ENCODE assay signal across 8 cellular contexts in genomic region chr1:159009704-159010361, GRCh38. TPM values are rescaled to one million over a fixed set of nuclear protein-coding genes. Genes with fewer than 3 reads are reported as not detected.
DNase-seq lines count a peak whose midpoint lies in the region; ATAC-seq, FAIRE-seq and TF ChIP-seq lines count a peak whose summit lies in the region.

TSS of gene IFI16 (plus strand) at chr1:159009907. CDS start at chr1:159014681, 4,774 bp downstream.

- peaks cover 14% of the 10 kb centered on the region for H3K9me3 ChIP-seq in BLaER1
- no peaks in the 10 kb centered on the region for H3K9me3 ChIP-seq in hepatocyte (ENCODE audit: low read depth)
- H3K9me3 ChIP-seq in small intestine (ENCODE audit: control insufficient read depth, low read depth), result no peaks in the 10 kb centered on the region

- H4K20me1 ChIP-seq in BLaER1 (no peaks in the 10 kb centered on the region), hepatocyte (ENCODE audit: insufficient read depth, poor library complexity, severe bottlenecking) (no peaks in the 10 kb centered on the region)

- no peaks in the 10 kb centered on the region for H3K9me2 ChIP-seq in hepatocyte (replicated peaks; ENCODE audit: insufficient read depth)

- H3K27me3 ChIP-seq in BLaER1 (no peaks in the 10 kb centered on the region), hepatocyte (no peaks in the 10 kb centered on the region), small intestine (ENCODE audit: control insufficient read depth in 2 of 2, insufficient read depth in 2 of 2, low read length in 2 of 2) (no peaks in the 10 kb centered on the region)

- TF ChIP-seq POLR2A in GM19099 (IDR thresholded peaks at IDR 0.05; ENCODE audit: extremely low read depth, insufficient read length, low read depth), result peak; percentile 94

- H3K4me1 ChIP-seq in BLaER1 (peaks cover 55% of the 10 kb centered on the region), hepatocyte (ENCODE audit: insufficient read depth) (peaks cover 44% of the 10 kb centered on the region), small intestine (ENCODE audit: control insufficient read depth in 2 of 2, insufficient read depth in 1 of 2, low read depth in 1 of 2, low read length in 1 of 2) (peaks cover 0 to 8% of the 10 kb centered on the region in 2 donors)

- ATAC-seq in HG03432 (IDR thresholded peaks at IDR 0.05; ENCODE audit: unreplicated experiment) (peak; percentile 66), SK-N-SH treated with all-trans-retinoic acid at 6 μM for 48 hours (peak; percentile 92)

- TF ChIP-seq CTCF in astrocyte of the spinal cord (IDR thresholded peaks at IDR 0.05; ENCODE audit: low read depth, low read length), result no peak
- TF ChIP-seq CTCF in hepatocyte (IDR thresholded peaks at IDR 0.05; ENCODE audit: poor library complexity), result no peak

- H3K36me3 ChIP-seq in BLaER1 (peaks cover 16% of the 10 kb centered on the region), hepatocyte (replicated peaks; ENCODE audit: insufficient read depth, low read depth) (no peaks in the 10 kb centered on the region), small intestine (ENCODE audit: control insufficient read depth in 2 of 2, insufficient read depth in 2 of 2, low read length in 2 of 2) (no peaks in the 10 kb centered on the region)

- H3K4me3 ChIP-seq in BLaER1, result peak within 1 kb of the TSS; percentile 76
- H3K4me3 ChIP-seq in astrocyte of the spinal cord (ENCODE audit: low read depth, low read length), result peak within 1 kb of the TSS; percentile 73
- H3K4me3 ChIP-seq in hepatocyte, result peak within 1 kb of the TSS; percentile 32
- H3K4me3 ChIP-seq in small intestine (ENCODE audit: low read depth in 1 of 2, low read length in 2 of 2), result peak within 1 kb of the TSS; percentile 34 to 57

- H3K27ac ChIP-seq in BLaER1 (peak within 1 kb of the TSS; percentile 90), hepatocyte (peak within 1 kb of the TSS; percentile 95), small intestine (ENCODE audit: low read depth in 1 of 2, low read length in 1 of 2) (peak within 1 kb of the TSS; percentile 73 to 95)

- WGBS in hepatocyte (ENCODE audit: low lambda C conversion rate, missing lambda C conversion rate), result 15% methylated on average over 5 of the region's 5 CpGs
- 3 to 12% (median 12%) methylated on average over 5 of the region's 5 CpGs for WGBS in small intestine, 3 donors

- in situ Hi-C loops in astrocyte of the spinal cord (cut with HindIII; ENCODE audit: low sequenced_read_pairs), result no loop called here

- H3K79me2 ChIP-seq in hepatocyte, result peaks cover 45% of the 10 kb centered on the region

- peak within 1 kb of the TSS; percentile 92 for H3K9ac ChIP-seq in BLaER1

- FAIRE-seq in small intestine (lab: Jason Lieb, UNC), result peak; percentile 92

- peak within 1 kb of the TSS; percentile 53 for H2AFZ ChIP-seq in hepatocyte

- H3K4me2 ChIP-seq in BLaER1 (peak within 1 kb of the TSS; percentile 70), hepatocyte (peak within 1 kb of the TSS; percentile 73)

- DNase-seq in astrocyte of the spinal cord (ENCODE audit: low read depth, low spot score), result peak; percentile 95
- DNase-seq in hepatocyte (ENCODE audit: low spot score), result peak; percentile 83
- peak; percentile 77 for DNase-seq in small intestine
- DNase-seq in NCI-H1417 treated with DMSO at 0.1 percent for 48 hours (lab: John Stamatoyannopoulos, UW), result no peak

TF ChIP-seq in SK-N-SH treated with all-trans-retinoic acid at 6 μM for 48 hours, 23 proteins besides CTCF, POLR2A, EP300 and RAD21:
- TF ChIP-seq CSDC2 (CRISPR knock-in tag; IDR thresholded peaks at IDR 0.05) (peak; percentile 44; the same call in 1 of the 2 replicates), BACH2 (CRISPR knock-in tag; IDR thresholded peaks at IDR 0.05; ENCODE audit: borderline replicate concordance) (no peak), TOX (CRISPR knock-in tag; IDR thresholded peaks at IDR 0.05; ENCODE audit: borderline replicate concordance) (peak; percentile 58)

RNA-seq across cellular contexts. Expression of gene IFI16, which starts in this region (rescaled TPM):
- 22.2 and 25.1 TPM in 2 replicates for total RNA-seq in hepatocyte
- 31.8 and 35.6 TPM in 2 replicates for polyA plus RNA-seq in hepatocyte
- 10 to 100 TPM in 2 of 3 donors, 1 to 10 TPM in 1; 6.5 to 40.8 (median 23.0) TPM for polyA plus RNA-seq in small intestine
